ENCODE assay signal across 8 cellular contexts in genomic region chr2:155377178-155377780, GRCh38.
DNase-seq lines count a peak whose midpoint lies in the region; ATAC-seq and TF ChIP-seq lines count a peak whose summit lies in the region.

No MANE protein-coding gene starts in this region.

- ATAC-seq in HG03354 (IDR thresholded peaks at IDR 0.05; ENCODE audit: poor library complexity, severe bottlenecking, unreplicated experiment) (peak; percentile 45), GM21515 (IDR thresholded peaks at IDR 0.05; ENCODE audit: unreplicated experiment) (no peak)
- no peak for ATAC-seq in activated CD4-positive, alpha-beta T cell treated with anti-CD3 and anti-CD28 coated beads for 36 hours

- no peaks in the 10 kb centered on the region for H3K27me3 Mint-ChIP-seq in type B pancreatic cell
- peaks cover 2% of the 10 kb centered on the region for H3K27me3 Mint-ChIP-seq in activated CD4-positive, alpha-beta T cell treated with anti-CD3 and anti-CD28 coated beads for 36 hours

- intact Hi-C loops in esophagus muscularis mucosa (cut with DNase I) = loop anchor here (10.0 kb wide), 2 partner anchors 1208 to 1818 kb away; no protein-coding TSS in a partner anchor
- intact Hi-C loops in activated CD4-positive, alpha-beta T cell treated with anti-CD3 and anti-CD28 coated beads for 36 hours (cut with DNase I, micrococcal nuclease) = loop anchor here (1.0 to 10.0 kb wide), 10 partner anchors 278 to 1816 kb away; partner anchors contain the start of gene NR4A2 (in 2 of the 2)

- H3K36me3 ChIP-seq in OCI-LY3 (replicated peaks; ENCODE audit: low read depth, low read length) = no peaks in the 10 kb centered on the region
- H3K36me3 ChIP-seq in esophagus muscularis mucosa = no peaks in the 10 kb centered on the region

- POLR2A ChIA-PET in activated CD4-positive, alpha-beta T cell treated with anti-CD3 and anti-CD28 coated beads for 36 hours (lab: Charles Lee) = no interaction called here

- no peaks in the 10 kb centered on the region for H3K9me3 Mint-ChIP-seq in type B pancreatic cell
- no peaks in the 10 kb centered on the region for H3K9me3 Mint-ChIP-seq in activated CD4-positive, alpha-beta T cell treated with anti-CD3 and anti-CD28 coated beads for 36 hours (ENCODE audit: low read depth)

- no peaks in the 10 kb centered on the region for H3K79me2 ChIP-seq in OCI-LY3 (ENCODE audit: low read length)

- CTCF ChIA-PET in activated CD4-positive, alpha-beta T cell treated with anti-CD3 and anti-CD28 coated beads for 36 hours (lab: Charles Lee) = interaction anchor here (0.5 to 2.7 kb wide), 7 partner anchors 9 to 1816 kb away, joined by 3 to 16 read pairs (median 6); no protein-coding TSS in a partner anchor

- H3K9me3 ChIP-seq in OCI-LY3 (ENCODE audit: insufficient read depth, low read length) (no peaks in the 10 kb centered on the region), esophagus muscularis mucosa (no peaks in the 10 kb centered on the region)

- no peak overlapping the region for H3K4me2 ChIP-seq in OCI-LY3 (ENCODE audit: low read length)

- TF ChIP-seq CTCF in OCI-LY3 (IDR thresholded peaks at IDR 0.05; ENCODE audit: low read depth, low read length) = peak; percentile 72
- peak in 2 of 3 experiments; percentile 9 to 35 for TF ChIP-seq CTCF in esophagus muscularis mucosa (IDR thresholded peaks at IDR 0.05)
- peak; percentile 75 for TF ChIP-seq CTCF in type B pancreatic cell (conservative IDR thresholded peaks at IDR 0.05)

- H3K27ac Mint-ChIP-seq in type B pancreatic cell = no peak overlapping the region
- no peak overlapping the region for H3K27ac Mint-ChIP-seq in activated CD4-positive, alpha-beta T cell treated with anti-CD3 and anti-CD28 coated beads for 36 hours

- DNase-seq in DMS114 treated with DMSO at 0.1 percent for 48 hours (lab: John Stamatoyannopoulos, UW; ENCODE audit: unreplicated experiment) = peak; percentile 24
- DNase-seq in esophagus muscularis mucosa (ENCODE audit: extremely low spot score) = no peak
- no peak for DNase-seq in type B pancreatic cell (ENCODE audit: extremely low spot score, unreplicated experiment)
- no peak for DNase-seq in activated CD4-positive, alpha-beta T cell treated with anti-CD3 and anti-CD28 coated beads for 36 hours
- no peak for DNase-seq in nucleus accumbens (lab: John Stamatoyannopoulos, UW)

- H3K9ac ChIP-seq in OCI-LY3 (ENCODE audit: low read length) = no peak overlapping the region

- H3K4me3 ChIP-seq in OCI-LY3 (ENCODE audit: low read length) (no peak overlapping the region), esophagus muscularis mucosa (no peak overlapping the region)

- no peak overlapping the region for H3K4me3 Mint-ChIP-seq in type B pancreatic cell
- H3K4me3 Mint-ChIP-seq in activated CD4-positive, alpha-beta T cell treated with anti-CD3 and anti-CD28 coated beads for 36 hours = no peak overlapping the region

- 52% methylated on average over 6 of the region's 6 CpGs for WGBS in esophagus muscularis mucosa

- TF ChIP-seq POLR2A in esophagus muscularis mucosa (IDR thresholded peaks at IDR 0.05; ENCODE audit: low read depth) = no peak

- TF ChIP-seq EP300 in esophagus muscularis mucosa (IDR thresholded peaks at IDR 0.05) = no peak

- H3K27ac ChIP-seq in OCI-LY3 (ENCODE audit: low read length) (no peak overlapping the region), esophagus muscularis mucosa (replicated peaks in 1 of 4) (no peak overlapping the region)

- no peaks in the 10 kb centered on the region for H4K20me1 ChIP-seq in OCI-LY3 (ENCODE audit: insufficient read depth, low read length)

- 0 out of 2 replicates have a peak, but pooled peaks cover 6% of the 10 kb centered on the region for H3K4me1 ChIP-seq in OCI-LY3 (ENCODE audit: low read length)
- no peaks in the 10 kb centered on the region for H3K4me1 ChIP-seq in esophagus muscularis mucosa

- no peak overlapping the region for H2AFZ ChIP-seq in OCI-LY3 (ENCODE audit: low read depth, low read length)

- H3K27me3 ChIP-seq in OCI-LY3 (ENCODE audit: low read depth, low read length) = no peaks in the 10 kb centered on the region
- H3K27me3 ChIP-seq in esophagus muscularis mucosa = no peaks in the 10 kb centered on the region

- no peaks in the 10 kb centered on the region for H3K4me1 Mint-ChIP-seq in type B pancreatic cell (ENCODE audit: unreplicated experiment)
- H3K4me1 Mint-ChIP-seq in activated CD4-positive, alpha-beta T cell treated with anti-CD3 and anti-CD28 coated beads for 36 hours = peaks cover 13% of the 10 kb centered on the region

- H3K36me3 Mint-ChIP-seq in type B pancreatic cell = no peaks in the 10 kb centered on the region
- no peaks in the 10 kb centered on the region for H3K36me3 Mint-ChIP-seq in activated CD4-positive, alpha-beta T cell treated with anti-CD3 and anti-CD28 coated beads for 36 hours (ENCODE audit: low read depth)

Comparison
In these comparisons a context has a peak if more than half of its experiments do, and no peak if none do; other contexts are left out.
1. CTCF ChIP-seq: peak in every context shown above with its lines; median percentile 75 in type B pancreatic cell; 72 in OCI-LY3; 22 in esophagus muscularis mucosa.